In genomic region chr5:121525731-121526130, GRCh38 we compare ENCODE assay signal across 22 cellular contexts.
DNase-seq lines count a peak whose midpoint lies in the region; TF ChIP-seq lines count a peak whose summit lies in the region.
"Had no signal": no experiment of that assay in that cellular context is flagged by ENCODE, and none has a peak within 500 bp of the region (broad histone marks: within the 10 kb centered on the region; RNA-seq: fewer than 3 reads in every experiment).

No MANE protein-coding gene starts in this region.

- peaks cover 0 to 3% of the 10 kb centered on the region in 2 donors for H3K9me3 ChIP-seq in CD4-positive, alpha-beta memory T cell (ENCODE audit: control insufficient read depth in 1 of 2, low read length in 2 of 2)
- H3K9me3 ChIP-seq: MG63, SK-N-SH had no signal

- no peaks in the 10 kb centered on the region for H3K27me3 Mint-ChIP-seq in CD4-positive, alpha-beta memory T cell
- H3K27me3 Mint-ChIP-seq: B cell, IgD-negative memory B cell had no signal

- H3K27me3 ChIP-seq in CD4-positive, alpha-beta memory T cell (ENCODE audit: insufficient read depth, low read length): no peaks in the 10 kb centered on the region
- H3K27me3 ChIP-seq: MG63 had no signal

- no peak overlapping the region for H3K27ac ChIP-seq in CD4-positive, alpha-beta memory T cell (ENCODE audit: low read depth, low read length)
- H3K27ac ChIP-seq: RWPE1 had no signal

- POLR2A ChIA-PET in CD4-positive, alpha-beta memory T cell (lab: Charles Lee; ENCODE audit: partially characterized antibody): no interaction called here

- CTCF ChIA-PET in CD4-positive, alpha-beta memory T cell (lab: Charles Lee; ENCODE audit: partially characterized antibody): no interaction called here

- no peak overlapping the region for H3K4me3 ChIP-seq in astrocyte of the spinal cord (ENCODE audit: low read depth, low read length)
- H3K4me3 ChIP-seq in CD4-positive, alpha-beta memory T cell (ENCODE audit: low read length in 2 of 2): no peak overlapping the region
- H3K4me3 ChIP-seq: MG63 had no signal

- no peaks in the 10 kb centered on the region for H3K36me3 ChIP-seq in CD4-positive, alpha-beta memory T cell (ENCODE audit: insufficient read depth, low read length)
- H3K36me3 ChIP-seq: MG63 had no signal

- intact Hi-C loops in CD4-positive, alpha-beta memory T cell (cut with micrococcal nuclease): no loop called here

- DNase-seq in Daoy (ENCODE audit: low read depth) (peak; percentile 11), HT1080 (ENCODE audit: low read depth) (peak; percentile 64), astrocyte of the spinal cord (ENCODE audit: low read depth, low spot score) (peak; percentile 6), iris pigment epithelial cell (ENCODE audit: low read depth) (peak; percentile 23), T-helper 2 cell (no peak), NCI-H82 (lab: John Stamatoyannopoulos, UW) (no peak)
- no peak for DNase-seq in CD4-positive, alpha-beta memory T cell
- DNase-seq: COR-L47, DMS79, GOT3, MG63, NCI-H1417, NCI-H1694 treated with DMSO at 0.1 percent for 48 hours, NCI-H2081 treated with DMSO at 0.1 percent for 48 hours, NCI-H446 treated with DMSO at 0.1 percent for 48 hours, NCI-H69, SIG-M5, SK-N-SH had no signal

- no peaks in the 10 kb centered on the region for H3K36me3 Mint-ChIP-seq in CD4-positive, alpha-beta memory T cell
- H3K36me3 Mint-ChIP-seq: CD14-positive monocyte, IgD-negative memory B cell had no signal

- peaks cover 0 to 16% (median 4%) of the 10 kb centered on the region in 8 donors for H3K9me3 Mint-ChIP-seq in CD4-positive, alpha-beta memory T cell

- no peaks in the 10 kb centered on the region for H3K4me1 ChIP-seq in CD4-positive, alpha-beta memory T cell (ENCODE audit: insufficient read depth, low read length)

- no peak overlapping the region for H3K27ac Mint-ChIP-seq in CD4-positive, alpha-beta memory T cell
- H3K27ac Mint-ChIP-seq: B cell, CD14-positive monocyte, IgD-negative memory B cell had no signal

- H3K4me1 Mint-ChIP-seq in CD4-positive, alpha-beta memory T cell: no peaks in the 10 kb centered on the region
- H3K4me1 Mint-ChIP-seq: B cell, CD14-positive monocyte, IgD-negative memory B cell had no signal

- in situ Hi-C loops in astrocyte of the spinal cord (cut with HindIII; ENCODE audit: low sequenced_read_pairs): no loop called here

- no peak overlapping the region for H3K4me3 Mint-ChIP-seq in CD4-positive, alpha-beta memory T cell
- H3K4me3 Mint-ChIP-seq: B cell, CD14-positive monocyte, IgD-negative memory B cell had no signal

- no peak for TF ChIP-seq CTCF in astrocyte of the spinal cord (IDR thresholded peaks at IDR 0.05; ENCODE audit: low read depth, low read length)

Comparison
In these comparisons a context has a peak if more than half of its experiments do, and no peak if none do; other contexts are left out.
1. DNase-seq: peak in Daoy (single experiment), HT1080 (single experiment), astrocyte of the spinal cord (single experiment) and iris pigment epithelial cell (single experiment); none in T-helper 2 cell (0 of 5), NCI-H82 (single experiment) and CD4-positive, alpha-beta memory T cell (0 of 5).